Comparison of ENCODE assay signal across 1 cellular context in genomic region chr12:6526201-6526600, GRCh38.
TF ChIP-seq lines count a peak whose summit lies in the region.

No MANE protein-coding gene starts in this region.

TF ChIP-seq in K562, 482 proteins besides CTCF, POLR2A, EP300 and RAD21:
- TF ChIP-seq, protein P1, sequence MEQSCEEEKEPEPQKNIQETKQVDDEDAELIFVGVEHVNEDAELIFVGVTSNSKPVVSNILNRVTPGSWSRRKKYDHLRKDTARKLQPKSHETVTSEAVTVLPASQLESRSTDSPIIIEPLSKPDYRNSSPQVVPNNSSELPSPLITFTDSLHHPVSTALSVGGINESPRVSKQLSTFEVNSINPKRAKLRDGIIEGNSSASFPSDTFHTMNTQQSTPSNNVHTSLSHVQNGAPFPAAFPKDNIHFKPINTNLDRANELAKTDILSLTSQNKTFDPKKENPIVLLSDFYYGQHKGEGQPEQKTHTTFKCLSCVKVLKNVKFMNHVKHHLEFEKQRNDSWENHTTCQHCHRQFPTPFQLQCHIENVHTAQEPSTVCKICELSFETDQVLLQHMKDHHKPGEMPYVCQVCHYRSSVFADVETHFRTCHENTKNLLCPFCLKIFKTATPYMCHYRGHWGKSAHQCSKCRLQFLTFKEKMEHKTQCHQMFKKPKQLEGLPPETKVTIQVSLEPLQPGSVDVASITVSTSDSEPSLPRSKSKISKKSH (CRISPR knock-in tag; IDR thresholded peaks at IDR 0.05): no peak
- TF ChIP-seq MITF (IDR thresholded peaks at IDR 0.05): no peak
- no peak for TF ChIP-seq ZNF174 (CRISPR knock-in tag; IDR thresholded peaks at IDR 0.05)
- TF ChIP-seq SFPQ (IDR thresholded peaks at IDR 0.05; ENCODE audit: low read depth, low read length): no peak
- no peak for TF ChIP-seq ERF (CRISPR knock-in tag; IDR thresholded peaks at IDR 0.05)
- no peak for TF ChIP-seq CEBPG (CRISPR knock-in tag; IDR thresholded peaks at IDR 0.05)
- no peak for TF ChIP-seq CEBPG (tag; conservative IDR thresholded peaks at IDR 0.05 in 1 of 2, IDR thresholded peaks at IDR 0.05 in 1 of 2)
- no peak for TF ChIP-seq ZNF778 (CRISPR knock-in tag; IDR thresholded peaks at IDR 0.05)
- TF ChIP-seq HNRNPL (IDR thresholded peaks at IDR 0.05; ENCODE audit: low read depth, low read length): no peak
- no peak for TF ChIP-seq ZBTB17 (CRISPR knock-in tag; IDR thresholded peaks at IDR 0.05)
